Comparison of ENCODE assay signal across 8 cellular contexts in genomic region chr5:34915856-34916192, GRCh38. TPM values are rescaled to one million over a fixed set of nuclear protein-coding genes. Genes with fewer than 3 reads are reported as not detected.
A peak's percentile ranks its signal among the peaks of the same experiment; 100 is the strongest.
DNase-seq lines count a peak whose midpoint lies in the region; ATAC-seq and TF ChIP-seq lines count a peak whose summit lies in the region.

No MANE protein-coding gene starts in this region.

- DNase-seq in AG09309 (ENCODE audit: low read depth): no peak
- peak; percentile 27 for DNase-seq in dermis blood vessel endothelial cell
- DNase-seq in osteoblast (ENCODE audit: insufficient read length, low spot score, missing footprints): no peak
- DNase-seq in SIG-M5 (lab: John Stamatoyannopoulos, UW): no peak
- no peak for DNase-seq in DMS153 treated with DMSO at 0.1 percent for 48 hours (lab: John Stamatoyannopoulos, UW; ENCODE audit: unreplicated experiment)
- no peak for DNase-seq in stimulated activated CD4-positive, alpha-beta T cell treated with anti-CD3 and anti-CD28 coated beads, Interleukin-4, amount 100 ng/mL, for 24 hours

- peak overlapping the region; percentile 93 for H3K4me2 ChIP-seq in osteoblast (ENCODE audit: insufficient read depth, low read length)

- peaks cover 74% of the 10 kb centered on the region for H3K79me2 ChIP-seq in osteoblast (ENCODE audit: insufficient read depth, low read length)

- peaks cover 31% of the 10 kb centered on the region for H3K36me3 ChIP-seq in osteoblast (ENCODE audit: insufficient read depth, low read length)

- no peaks in the 10 kb centered on the region for H3K27me3 ChIP-seq in osteoblast (ENCODE audit: insufficient read depth, low read length)

- H3K9me3 ChIP-seq in osteoblast (ENCODE audit: low read depth, low read length): no peaks in the 10 kb centered on the region

- peaks cover 5% of the 10 kb centered on the region for H4K20me1 ChIP-seq in osteoblast (ENCODE audit: insufficient read depth, low read length)

- H3K27ac ChIP-seq in osteoblast (ENCODE audit: low read depth, low read length): peak overlapping the region; percentile 82

- peak; percentile 18 for ATAC-seq in GM19324 (IDR thresholded peaks at IDR 0.05; ENCODE audit: low FRiP score, unreplicated experiment)
- ATAC-seq in HG03457 (IDR thresholded peaks at IDR 0.05; ENCODE audit: unreplicated experiment): peak; percentile 7

- H3K4me1 ChIP-seq in osteoblast (ENCODE audit: insufficient read depth, low read length): peaks cover 29% of the 10 kb centered on the region

- no peak for TF ChIP-seq CTCF in AG09309 (IDR thresholded peaks at IDR 0.05; ENCODE audit: control insufficient read depth, insufficient read depth, low read depth, low read length, missing control alignments)
- no peak for TF ChIP-seq CTCF in osteoblast (IDR thresholded peaks at IDR 0.05; ENCODE audit: extremely low read depth, low read depth, low read length)

- peak overlapping the region; percentile 96 for H2AFZ ChIP-seq in osteoblast (ENCODE audit: low read length)

- peak overlapping the region; percentile 99 for H3K4me3 ChIP-seq in AG09309 (ENCODE audit: control insufficient read depth, low read depth, low read length)
- H3K4me3 ChIP-seq in osteoblast (ENCODE audit: insufficient read depth, low read length): peak overlapping the region; percentile 96

RNA-seq across cellular contexts. Expression of gene BRIX1, which starts 0.3 kb away (rescaled TPM):
- 27.7 and 28.6 TPM in 2 replicates for total RNA-seq in dermis blood vessel endothelial cell
- total RNA-seq in osteoblast: 54.2 and 59.7 TPM in 2 replicates

RNA-seq across cellular contexts. Expression of gene RAD1, which starts 0.5 kb away (rescaled TPM):
- total RNA-seq in dermis blood vessel endothelial cell: 13.8 and 18.5 TPM in 2 replicates
- 54.6 and 58.3 TPM in 2 replicates for total RNA-seq in osteoblast

RNA-seq across cellular contexts. Expression of gene DNAJC21, which starts 13.5 kb away (rescaled TPM):
- total RNA-seq in dermis blood vessel endothelial cell (44.1 and 48.0 TPM in 2 replicates), osteoblast (31.5 and 32.2 TPM in 2 replicates)
